In the genomic region with DNA sequence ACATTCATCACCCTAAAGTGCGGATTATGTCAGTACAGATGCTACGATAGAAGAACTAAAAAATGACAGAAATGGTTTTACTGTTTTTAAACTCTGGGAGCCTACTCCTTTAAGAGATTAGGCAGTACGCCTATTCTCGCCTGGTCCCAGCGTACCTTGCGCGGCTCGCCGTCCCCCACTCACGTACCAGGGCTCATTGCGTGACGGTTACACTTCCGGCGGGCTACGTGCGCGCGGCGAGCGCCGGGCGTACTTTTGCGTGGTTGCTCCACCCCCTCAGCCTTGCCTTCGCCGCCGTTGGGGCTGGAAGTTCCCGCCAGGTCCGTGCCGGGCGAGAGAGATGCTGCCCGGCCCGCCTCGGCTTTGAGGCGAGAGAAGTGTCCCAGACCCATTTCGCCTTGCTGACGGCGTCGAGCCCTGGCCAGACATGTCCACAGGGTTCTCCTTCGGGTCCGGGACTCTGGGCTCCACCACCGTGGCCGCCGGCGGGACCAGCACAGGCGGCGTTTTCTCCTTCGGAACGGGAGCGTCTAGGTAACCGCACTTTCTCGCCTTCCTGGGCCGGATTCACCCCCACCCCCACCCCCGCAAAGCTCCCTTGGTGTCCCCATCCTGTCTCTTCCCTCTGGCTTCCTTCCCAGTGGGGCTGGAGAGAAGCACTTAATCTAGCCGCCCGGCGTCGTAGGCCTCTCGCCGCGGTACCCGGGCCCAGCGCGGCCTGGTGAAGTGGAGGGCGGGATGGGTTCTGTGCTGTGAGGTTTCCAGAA, we compare ENCODE assay signal across 8 cellular contexts. TPM values are rescaled to one million over a fixed set of nuclear protein-coding genes. Genes with fewer than 3 reads are reported as not detected.
DNase-seq lines count a peak whose midpoint lies in the region; ATAC-seq and TF ChIP-seq lines count a peak whose summit lies in the region.

NUP58 (plus strand) TSS at position 279 of the 767 bp plus-strand sequence; CDS start at position 428, 149 bp downstream.

- peaks cover 50% of the 10 kb centered on the region for H3K79me2 ChIP-seq in Karpas-422 (ENCODE audit: low read length)

- TF ChIP-seq EP300 in esophagus muscularis mucosa (IDR thresholded peaks at IDR 0.05), result no peak

- H3K4me2 ChIP-seq in Karpas-422 (ENCODE audit: low read depth, low read length, poor library complexity, severe bottlenecking), result peak within 1 kb of the TSS; percentile 77

- peaks cover 30% of the 10 kb centered on the region for H3K36me3 ChIP-seq in Karpas-422 (ENCODE audit: insufficient read depth, low read length)
- H3K36me3 ChIP-seq in esophagus muscularis mucosa, result peaks cover 0 to 7% (median 2%) of the 10 kb centered on the region in 4 donors
- H3K36me3 ChIP-seq in muscle layer of duodenum (ENCODE audit: control insufficient read depth in 1 of 2, insufficient read depth in 2 of 2, low read length in 2 of 2), result peaks cover 0 to 9% of the 10 kb centered on the region in 2 donors

- intact Hi-C loops in esophagus muscularis mucosa (cut with DNase I), result no loop called here

- WGBS in esophagus muscularis mucosa, result under 1% methylated on average over 21 of the region's 64 CpGs

- peak in 1 of 3 experiments; percentile 43 for TF ChIP-seq CTCF in esophagus muscularis mucosa (IDR thresholded peaks at IDR 0.05)

- peak within 1 kb of the TSS; percentile 87 for H2AFZ ChIP-seq in Karpas-422 (ENCODE audit: low read length)

- peak; percentile 98 for ATAC-seq in GM21825 (IDR thresholded peaks at IDR 0.05; ENCODE audit: unreplicated experiment)

- H3K4me3 ChIP-seq in Karpas-422 (ENCODE audit: low read length) (peak within 1 kb of the TSS; percentile 88), esophagus muscularis mucosa (peak within 1 kb of the TSS; percentile 74 to 86 (median 82)), muscle layer of duodenum (ENCODE audit: low read depth in 1 of 2, low read length in 2 of 2) (peak within 1 kb of the TSS; percentile 76 to 96)

- H3K27me3 ChIP-seq in Karpas-422 (ENCODE audit: low read length), result no peaks in the 10 kb centered on the region
- peaks cover 0 to 5% (median 0%) of the 10 kb centered on the region in 4 donors for H3K27me3 ChIP-seq in esophagus muscularis mucosa
- no peaks in the 10 kb centered on the region for H3K27me3 ChIP-seq in muscle layer of duodenum (ENCODE audit: low read depth, low read length)

- H3K27ac ChIP-seq in Karpas-422 (ENCODE audit: low read length) (peak within 1 kb of the TSS; percentile 66), esophagus muscularis mucosa (replicated peaks in 1 of 4) (peak within 1 kb of the TSS; percentile 92 to 98 (median 94)), muscle layer of duodenum (ENCODE audit: low read length) (peak within 1 kb of the TSS; percentile 97)

- H3K9ac ChIP-seq in Karpas-422 (ENCODE audit: low read length), result peak within 1 kb of the TSS; percentile 87

- H4K20me1 ChIP-seq in Karpas-422 (ENCODE audit: insufficient read depth, low read depth, low read length), result peaks cover 19% of the 10 kb centered on the region

- peak; percentile 61 for TF ChIP-seq POLR2A in esophagus muscularis mucosa (IDR thresholded peaks at IDR 0.05; ENCODE audit: low read depth)

- DNase-seq in DMS79 treated with DMSO at 0.1 percent for 48 hours (lab: John Stamatoyannopoulos, UW), result peak; percentile 75
- DNase-seq in Karpas-422, result peak; percentile 97
- peak; percentile 93 for DNase-seq in RKO (ENCODE audit: low spot score)
- DNase-seq in activated T-helper 1 cell treated with Interleukin-2 at 50 U/mL for 16 hours (ENCODE audit: low read depth), result peak; percentile 88
- DNase-seq in esophagus muscularis mucosa (ENCODE audit: extremely low spot score), result peak; percentile 98
- DNase-seq in stimulated activated CD8-positive, alpha-beta memory T cell treated with anti-CD3 and anti-CD28 coated beads, Interleukin-7, amount 100 ng/mL, for 4 hours (ENCODE audit: low read depth in 2 of 2), result peak; percentile 86 to 91

- H3K9me3 ChIP-seq in Karpas-422 (ENCODE audit: low read length) (0 out of 2 replicates have a peak, but pooled peaks cover 2% of the 10 kb centered on the region), esophagus muscularis mucosa (no peaks in the 10 kb centered on the region), muscle layer of duodenum (ENCODE audit: control insufficient read depth in 1 of 2, low read length in 2 of 2) (no peaks in the 10 kb centered on the region)

- no peaks in the 10 kb centered on the region for H3K9me2 ChIP-seq in Karpas-422 (replicated peaks; ENCODE audit: insufficient read depth, low read length)

- peaks cover 21% of the 10 kb centered on the region for H3K4me1 ChIP-seq in Karpas-422 (ENCODE audit: low read length)
- peaks cover 18 to 40% (median 27%) of the 10 kb centered on the region in 4 donors for H3K4me1 ChIP-seq in esophagus muscularis mucosa
- peaks cover 7 to 18% of the 10 kb centered on the region in 2 donors for H3K4me1 ChIP-seq in muscle layer of duodenum (ENCODE audit: control insufficient read depth in 1 of 2, insufficient read depth in 2 of 2, low read length in 2 of 2)

RNA-seq across cellular contexts. Expression of gene NUP58, which starts in this region (rescaled TPM):
- 55.1 and 96.1 TPM in 2 replicates for total RNA-seq in Karpas-422 (2014; rRNA removed; shearing (Covaris generic); ENCODE audit: low replicate concordance)
- 10 to 100 TPM; 33.8 to 62.3 (median 44.4) TPM for total RNA-seq in esophagus muscularis mucosa

Comparison
In these comparisons a context has a peak if more than half of its experiments do, and no peak if none do; other contexts are left out.
1. Peak in every context shown above with its lines: DNase-seq, ATAC-seq, H3K4me3 ChIP-seq and H3K27ac ChIP-seq.